In the genomic region with DNA sequence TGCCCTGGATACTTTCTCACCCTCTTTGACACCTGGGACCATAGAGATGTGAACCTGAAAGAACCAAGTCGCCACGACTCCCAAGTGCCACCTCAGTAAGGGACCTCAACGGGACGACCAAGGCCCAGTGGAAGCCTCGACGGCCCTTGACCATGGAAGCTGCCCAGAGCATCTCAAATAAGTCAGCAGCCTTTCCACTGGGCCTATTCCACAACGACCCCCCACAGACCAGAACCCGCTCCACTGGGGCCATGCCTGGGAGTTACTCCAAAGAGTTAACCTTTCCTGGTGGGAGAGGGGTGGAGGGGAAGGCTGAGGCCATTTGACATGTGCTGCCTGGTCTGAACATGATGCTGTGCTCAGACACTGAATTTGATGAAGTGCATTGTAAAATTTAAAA, we compare ENCODE assay signal across 16 cellular contexts.
A peak's percentile ranks its signal among the peaks of the same experiment; 100 is the strongest.
DNase-seq lines count a peak whose midpoint lies in the region; TF ChIP-seq lines count a peak whose summit lies in the region.
"Had no signal": no experiment of that assay in that cellular context is flagged by ENCODE, and none has a peak within 500 bp of the region (broad histone marks: within the 10 kb centered on the region; RNA-seq: fewer than 3 reads in every experiment).

No MANE protein-coding gene starts in this region.

- no peaks in the 10 kb centered on the region for H3K9me3 Mint-ChIP-seq in activated naive CD4-positive, alpha-beta T cell treated with anti-CD3 and anti-CD28 coated beads, Interleukin-2, amount 10 ng/mL, durations not matched to agents 7 days and 5 days
- H3K9me3 Mint-ChIP-seq: memory B cell; stimulated activated memory B cell treated with anti-CD40 and anti-IgM and Interleukin-4, amounts not matched to agents 10 μg/mL and 1 μg/mL and 100 μg/mL, for 72 hours had no signal

- no peak for TF ChIP-seq POLR2A in tibial nerve (IDR thresholded peaks at IDR 0.05)

- H3K79me2 ChIP-seq in fibroblast of lung (ENCODE audit: control insufficient read depth, insufficient read depth, low read length) = no peaks in the 10 kb centered on the region

- H3K4me1 ChIP-seq in fibroblast of lung (ENCODE audit: control insufficient read depth, extremely low read depth, insufficient read depth, low read length) = no peaks in the 10 kb centered on the region
- peaks cover 0 to 91% (median 22%) of the 10 kb centered on the region in 4 donors for H3K4me1 ChIP-seq in tibial nerve

- no peak for DNase-seq in activated naive CD4-positive, alpha-beta T cell treated with anti-CD3 and anti-CD28 coated beads, Interleukin-2, amount 10 ng/mL, durations not matched to agents 7 days and 5 days
- no peak for DNase-seq in activated naive CD4-positive, alpha-beta T cell treated with Interleukin-2 at 50 U/mL for 16 hours
- no peak for DNase-seq in SK-N-MC (ENCODE audit: low read depth, low spot score)
- DNase-seq in fibroblast of lung (ENCODE audit: low read depth in 2 of 2) = no peak
- DNase-seq in tibial nerve (ENCODE audit: low spot score in 2 of 2) = no peak
- no peak for DNase-seq in COR-L47 (lab: John Stamatoyannopoulos, UW)
- no peak for DNase-seq in globus pallidus (ENCODE audit: low spot score)
- DNase-seq in hippocampal formation (lab: John Stamatoyannopoulos, UW) = no peak
- DNase-seq: activated CD8-positive, alpha-beta memory T cell treated with anti-CD3 and anti-CD28 coated beads, Interleukin-2, amount 50 U/mL, for 4 hours; DMS 273 treated with DMSO at 0.1 percent for 48 hours; islet precursor cell; NCI-H82; Peyer's patch had no signal

- H3K4me2 ChIP-seq in fibroblast of lung (ENCODE audit: extremely low read depth, insufficient read depth, low read length) = peak overlapping the region; percentile 67

- peak overlapping the region; percentile 90 for H3K4me3 Mint-ChIP-seq in activated naive CD4-positive, alpha-beta T cell treated with anti-CD3 and anti-CD28 coated beads, Interleukin-2, amount 10 ng/mL, durations not matched to agents 7 days and 5 days

- CTCF ChIA-PET in activated naive CD4-positive, alpha-beta T cell treated with anti-CD3 and anti-CD28 coated beads, Interleukin-2, amount 10 ng/mL, durations not matched to agents 7 days and 5 days (lab: Charles Lee) = interaction anchor here (0.8 to 1.0 kb wide), 2 partner anchors 70 to 591 kb away, joined by 3 read pairs; no protein-coding TSS in a partner anchor

- H3K27me3 ChIP-seq in fibroblast of lung (ENCODE audit: control insufficient read depth, insufficient read depth, low read length) (no peaks in the 10 kb centered on the region), tibial nerve (no peaks in the 10 kb centered on the region)
- H3K27me3 ChIP-seq: Peyer's patch had no signal

- no peak overlapping the region for H2AFZ ChIP-seq in fibroblast of lung (ENCODE audit: low read length)

- peaks cover 5% of the 10 kb centered on the region for H3K36me3 Mint-ChIP-seq in activated naive CD4-positive, alpha-beta T cell treated with anti-CD3 and anti-CD28 coated beads, Interleukin-2, amount 10 ng/mL, durations not matched to agents 7 days and 5 days
- H3K36me3 Mint-ChIP-seq: memory B cell; stimulated activated memory B cell treated with anti-CD40 and anti-IgM and Interleukin-4, amounts not matched to agents 10 μg/mL and 1 μg/mL and 100 μg/mL, for 72 hours had no signal

- H3K9ac ChIP-seq in SK-N-MC (ENCODE audit: insufficient read length) = no peak overlapping the region
- H3K9ac ChIP-seq in fibroblast of lung (ENCODE audit: insufficient read depth, low read length) = no peak overlapping the region

- H3K9me3 ChIP-seq in SK-N-MC (ENCODE audit: low read depth, low read length) = no peaks in the 10 kb centered on the region
- H3K9me3 ChIP-seq in fibroblast of lung (ENCODE audit: control insufficient read depth, insufficient read depth, low read depth, low read length) = no peaks in the 10 kb centered on the region
- H3K9me3 ChIP-seq in tibial nerve = no peaks in the 10 kb centered on the region
- H3K9me3 ChIP-seq: Peyer's patch had no signal

- H3K4me1 Mint-ChIP-seq in activated naive CD4-positive, alpha-beta T cell treated with anti-CD3 and anti-CD28 coated beads, Interleukin-2, amount 10 ng/mL, durations not matched to agents 7 days and 5 days = peaks cover 62% of the 10 kb centered on the region

- H3K4me3 ChIP-seq in SK-N-MC (peak overlapping the region; percentile 71), fibroblast of lung (replicated peaks in 1 of 4; ENCODE audit: control extremely low read depth in 1 of 4, insufficient read depth in 1 of 4, low read depth in 3 of 4, low read length in 4 of 4) (no peak overlapping the region), tibial nerve (no peak overlapping the region)

- TF ChIP-seq CTCF in fibroblast of lung (conservative IDR thresholded peaks at IDR 0.05 in 1 of 2, IDR thresholded peaks at IDR 0.05 in 1 of 2; ENCODE audit: low read depth in 1 of 2, low read length in 2 of 2) = no peak
- TF ChIP-seq CTCF in tibial nerve (IDR thresholded peaks at IDR 0.05) = no peak

- H3K27ac ChIP-seq in SK-N-MC = peak overlapping the region; percentile 73; the same call in 1 of the 2 replicates
- no peak overlapping the region for H3K27ac ChIP-seq in fibroblast of lung (ENCODE audit: insufficient read depth, low read length)
- peak overlapping the region; percentile 69 to 86 (median 74) for H3K27ac ChIP-seq in tibial nerve
- H3K27ac ChIP-seq: VCaP had no signal

- TF ChIP-seq EP300 in tibial nerve (IDR thresholded peaks at IDR 0.05) = no peak

- 66 to 80% methylated on average over 7 to 8 of the region's 8 CpGs for WGBS in tibial nerve, 2 donors

- H3K36me3 ChIP-seq in SK-N-MC (ENCODE audit: insufficient read depth, low read length) = no peaks in the 10 kb centered on the region
- no peaks in the 10 kb centered on the region for H3K36me3 ChIP-seq in fibroblast of lung (ENCODE audit: control insufficient read depth, insufficient read depth, low read length)
- no peaks in the 10 kb centered on the region for H3K36me3 ChIP-seq in tibial nerve
- H3K36me3 ChIP-seq: Peyer's patch had no signal

- peak overlapping the region; percentile 99 for H3K27ac Mint-ChIP-seq in activated naive CD4-positive, alpha-beta T cell treated with anti-CD3 and anti-CD28 coated beads, Interleukin-2, amount 10 ng/mL, durations not matched to agents 7 days and 5 days

- H4K20me1 ChIP-seq in fibroblast of lung (ENCODE audit: control insufficient read depth, extremely low read depth, insufficient read depth, low read length) = no peaks in the 10 kb centered on the region

- peaks cover 12% of the 10 kb centered on the region for H3K27me3 Mint-ChIP-seq in activated naive CD4-positive, alpha-beta T cell treated with anti-CD3 and anti-CD28 coated beads, Interleukin-2, amount 10 ng/mL, durations not matched to agents 7 days and 5 days
- H3K27me3 Mint-ChIP-seq: stimulated activated memory B cell treated with anti-CD40 and anti-IgM and Interleukin-4, amounts not matched to agents 10 μg/mL and 1 μg/mL and 100 μg/mL, for 72 hours had no signal
